11 cellular contexts compared by ENCODE assay signal in the genomic region with DNA sequence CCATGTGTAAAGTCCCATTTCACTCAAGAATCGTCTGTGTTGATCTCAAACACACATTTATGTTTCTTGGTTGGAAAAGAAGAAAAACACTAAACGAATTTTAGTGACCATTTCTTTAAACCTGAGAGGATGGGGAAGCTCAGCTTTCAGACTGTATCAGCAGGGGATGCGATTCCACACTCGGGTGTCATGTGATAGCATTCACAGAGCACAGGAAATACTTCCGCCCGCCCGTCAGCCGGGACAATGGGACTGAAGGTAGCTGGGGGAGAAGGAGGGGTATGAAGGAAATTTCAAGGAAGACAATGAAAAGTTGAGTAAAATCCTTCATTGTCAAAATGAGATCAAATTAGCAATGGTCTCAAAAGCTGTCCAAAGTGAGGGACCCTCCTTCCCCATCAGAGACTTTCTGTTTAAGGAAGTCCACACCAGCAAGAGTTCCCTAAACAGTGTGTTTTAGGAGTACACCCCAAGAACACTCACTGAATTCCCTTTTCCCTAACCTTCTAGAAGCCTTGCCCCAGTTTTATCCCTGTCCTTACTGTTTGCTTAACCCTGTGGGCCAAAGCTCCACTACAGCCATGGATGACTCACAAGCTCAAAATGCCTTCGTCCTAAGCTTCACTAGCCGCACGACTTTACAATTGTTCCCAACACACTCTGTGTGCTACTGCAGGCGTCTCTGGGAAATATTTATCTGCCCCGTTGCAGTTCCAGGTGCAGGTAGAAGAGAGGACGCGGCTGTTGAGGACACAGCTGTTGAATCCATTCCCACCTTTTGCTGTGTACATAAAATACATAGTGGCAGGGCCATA.
DNase-seq lines count a peak whose midpoint lies in the region; ATAC-seq lines count a peak whose summit lies in the region.
"Had no signal": no experiment of that assay in that cellular context is flagged by ENCODE, and none has a peak within 500 bp of the region (broad histone marks: within the 10 kb centered on the region; RNA-seq: fewer than 3 reads in every experiment).

No MANE protein-coding gene starts in this region.

- H3K4me1 Mint-ChIP-seq in stimulated activated memory B cell treated with anti-CD40 and anti-IgM and Interleukin-4, amounts not matched to agents 10 μg/mL and 1 μg/mL and 100 μg/mL, for 72 hours, result no peaks in the 10 kb centered on the region

- no peak overlapping the region for H3K4me3 Mint-ChIP-seq in stimulated activated memory B cell treated with anti-CD40 and anti-IgM and Interleukin-4, amounts not matched to agents 10 μg/mL and 1 μg/mL and 100 μg/mL, for 72 hours
- H3K4me3 Mint-ChIP-seq: activated CD8-positive, alpha-beta T cell treated with anti-CD3 and anti-CD28 coated beads, Interleukin-2, amount 10 ng/mL, durations not matched to agents 7 days and 5 days; naive thymus-derived CD4-positive, alpha-beta T cell had no signal

- H3K9me3 Mint-ChIP-seq in stimulated activated memory B cell treated with anti-CD40 and anti-IgM and Interleukin-4, amounts not matched to agents 10 μg/mL and 1 μg/mL and 100 μg/mL, for 72 hours, result peaks cover 5% of the 10 kb centered on the region

- ATAC-seq in stimulated activated memory B cell treated with anti-CD40 and anti-IgM and Interleukin-4, amounts not matched to agents 10 μg/mL and 1 μg/mL and 100 μg/mL, for 72 hours, result no peak
- ATAC-seq: activated CD8-positive, alpha-beta T cell treated with anti-CD3 and anti-CD28 coated beads, Interleukin-2, amount 10 ng/mL, durations not matched to agents 7 days and 5 days; naive thymus-derived CD4-positive, alpha-beta T cell had no signal

- no peak overlapping the region for H3K27ac Mint-ChIP-seq in stimulated activated memory B cell treated with anti-CD40 and anti-IgM and Interleukin-4, amounts not matched to agents 10 μg/mL and 1 μg/mL and 100 μg/mL, for 72 hours
- H3K27ac Mint-ChIP-seq: activated CD8-positive, alpha-beta T cell treated with anti-CD3 and anti-CD28 coated beads, Interleukin-2, amount 10 ng/mL, durations not matched to agents 7 days and 5 days; naive thymus-derived CD4-positive, alpha-beta T cell had no signal

- peaks cover 18% of the 10 kb centered on the region for H3K27me3 Mint-ChIP-seq in stimulated activated memory B cell treated with anti-CD40 and anti-IgM and Interleukin-4, amounts not matched to agents 10 μg/mL and 1 μg/mL and 100 μg/mL, for 72 hours

- peak; percentile 41 for DNase-seq in DMS153 (lab: John Stamatoyannopoulos, UW)
- no peak for DNase-seq in DMS153 treated with DMSO at 0.1 percent for 48 hours (lab: John Stamatoyannopoulos, UW; ENCODE audit: unreplicated experiment)
- peak; percentile 49 for DNase-seq in amniotic epithelial cell (ENCODE audit: low read depth)
- DNase-seq in iris pigment epithelial cell (ENCODE audit: low read depth), result peak; percentile 81
- peak; percentile 26 for DNase-seq in stromal cell of bone marrow (ENCODE audit: low read depth)
- DNase-seq in stimulated activated CD4-positive, alpha-beta T cell treated with anti-CD3 and anti-CD28 coated beads, Interleukin-2, amount 100 ng/mL, for 24 hours, result no peak
- DNase-seq in NCI-H1105 treated with DMSO at 0.1 percent for 48 hours (lab: John Stamatoyannopoulos, UW), result no peak
- DNase-seq: activated CD8-positive, alpha-beta T cell treated with anti-CD3 and anti-CD28 coated beads, Interleukin-2, amount 10 ng/mL, durations not matched to agents 7 days and 5 days; anterior cingulate cortex; naive thymus-derived CD4-positive, alpha-beta T cell had no signal

- no peaks in the 10 kb centered on the region for H3K36me3 Mint-ChIP-seq in stimulated activated memory B cell treated with anti-CD40 and anti-IgM and Interleukin-4, amounts not matched to agents 10 μg/mL and 1 μg/mL and 100 μg/mL, for 72 hours
- H3K36me3 Mint-ChIP-seq: naive thymus-derived CD4-positive, alpha-beta T cell had no signal

Comparison
In these comparisons a context has a peak if more than half of its experiments do, and no peak if none do; other contexts are left out.
1. DNase-seq: peak in DMS153 (single experiment), amniotic epithelial cell (single experiment), iris pigment epithelial cell (single experiment) and stromal cell of bone marrow (single experiment); none in DMS153 treated with DMSO at 0.1 percent for 48 hours (single experiment), stimulated activated CD4-positive, alpha-beta T cell treated with anti-CD3 and anti-CD28 coated beads, Interleukin-2, amount 100 ng/mL, for 24 hours (0 of 2) and NCI-H1105 treated with DMSO at 0.1 percent for 48 hours (single experiment).